In the genomic region with DNA sequence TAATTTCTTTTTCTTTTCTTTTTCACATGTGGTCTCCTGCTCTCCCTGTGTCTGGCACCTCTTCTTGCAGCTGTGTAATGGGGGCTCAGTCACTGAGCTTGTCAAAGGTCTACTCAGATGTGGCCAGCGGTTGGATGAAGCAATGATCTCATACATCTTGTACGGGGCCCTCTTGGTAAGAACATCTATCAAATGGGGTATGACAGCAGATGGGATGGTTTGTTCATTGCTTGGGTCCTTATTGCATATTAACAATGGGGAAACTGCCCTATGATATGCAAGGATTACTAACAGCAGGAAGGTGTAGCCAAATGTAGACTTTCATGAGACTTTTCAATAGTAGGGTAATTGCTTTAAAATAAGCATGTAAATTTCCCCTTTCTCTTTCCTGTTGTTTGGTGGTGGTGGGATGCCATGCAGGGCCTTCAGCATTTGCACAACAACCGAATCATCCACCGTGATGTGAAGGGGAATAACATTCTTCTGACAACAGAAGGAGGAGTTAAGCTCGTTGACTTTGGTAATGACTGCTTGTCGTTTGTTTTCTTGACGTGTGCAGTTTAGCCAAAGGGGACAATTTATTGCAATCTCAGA, we compare ENCODE assay signal across 23 cellular contexts. TPM values are rescaled to one million over a fixed set of nuclear protein-coding genes. Genes with fewer than 3 reads are reported as not detected.
DNase-seq lines count a peak whose midpoint lies in the region; ATAC-seq, FAIRE-seq and TF ChIP-seq lines count a peak whose summit lies in the region.
"Had no signal": no experiment of that assay in that cellular context is flagged by ENCODE, and none has a peak within 500 bp of the region (broad histone marks: within the 10 kb centered on the region; RNA-seq: fewer than 3 reads in every experiment).

No MANE protein-coding gene starts in this region.

- peak overlapping the region; percentile 71 for H3K4me2 ChIP-seq in GM12878 (ENCODE audit: control insufficient read depth, insufficient read depth)
- no peak overlapping the region for H3K4me2 ChIP-seq in mesenchymal stem cell (ENCODE audit: low read length, poor library complexity, severe bottlenecking)

- no peak overlapping the region for H3K4ac ChIP-seq in mesenchymal stem cell (ENCODE audit: low read depth in 1 of 2, low read length in 2 of 2)

- H3K4me1 ChIP-seq in GM12878 (ENCODE audit: control insufficient read depth, insufficient read depth, low read length) (peaks cover 24% of the 10 kb centered on the region), mesenchymal stem cell (ENCODE audit: control insufficient read depth, insufficient read depth, low read depth, low read length) (no peaks in the 10 kb centered on the region)
- H3K4me1 ChIP-seq: Caco-2, testis had no signal

- H3K36me3 Mint-ChIP-seq in activated CD8-positive, alpha-beta T cell treated with anti-CD3 and anti-CD28 coated beads for 36 hours (ENCODE audit: low read depth) = no peaks in the 10 kb centered on the region

- DNase-seq in GM12878 (ENCODE audit: low read depth, low spot score) (peak; percentile 82), mesenchymal stem cell (peak; percentile 33), globus pallidus (ENCODE audit: low spot score) (no peak), ACHN (no peak)
- no peak for DNase-seq in activated CD8-positive, alpha-beta T cell treated with anti-CD3 and anti-CD28 coated beads for 36 hours
- DNase-seq: activated CD4-positive, alpha-beta T cell treated with anti-CD3 and anti-CD28 coated beads for 48 hours; activated CD8-positive, alpha-beta memory T cell treated with anti-CD3 and anti-CD28 coated beads, Interleukin-2, amount 50 U/mL, for 48 hours; activated naive CD4-positive, alpha-beta T cell treated with Interleukin-2 at 50 U/mL for 16 hours; AML-193; aorta; Caco-2; GOT3; kidney; natural killer cell; NCI-H2029; NCI-H526 treated with DMSO at 0.1 percent for 48 hours; small intestine; testis had no signal

- H2AFZ ChIP-seq in GM12878 (ENCODE audit: control insufficient read depth, low read depth, low read length) (peak overlapping the region; percentile 61), mesenchymal stem cell (ENCODE audit: low read depth, low read length) (no peak overlapping the region)

- in situ Hi-C loops in GM12878 (cut with MboI) = no loop called here
- in situ Hi-C loops in ACHN (cut with HindIII; ENCODE audit: low pct_ligation_motif_present, low pct_unique_long_range_greater_than_20kb, low sequenced_read_pairs) = no loop called here

- no peak; the same call in 1 of the 2 replicates for TF ChIP-seq RAD21 in GM12878 (IDR thresholded peaks at IDR 0.05; ENCODE audit: insufficient read depth, low read depth, low read length)

- no peak overlapping the region for H4K8ac ChIP-seq in mesenchymal stem cell (ENCODE audit: low read length)

- TF ChIP-seq POLR2A in GM12878 (IDR thresholded peaks at IDR 0.05; ENCODE audit: low read depth, low read length) = no peak

- FAIRE-seq in GM12878 (lab: Jason Lieb, UNC) = peak; percentile 69
- FAIRE-seq: GM12891, kidney, small intestine had no signal

- H3K9ac ChIP-seq in GM12878 (ENCODE audit: control insufficient read depth, insufficient read depth, low read length) (peak overlapping the region; percentile 1; the same call in 1 of the 2 replicates), mesenchymal stem cell (ENCODE audit: low read length) (no peak overlapping the region)

- H2BK15ac ChIP-seq in mesenchymal stem cell (ENCODE audit: low read depth, poor library complexity, severe bottlenecking) = no peak overlapping the region

- no peak overlapping the region for H4K91ac ChIP-seq in mesenchymal stem cell (ENCODE audit: low read length)

- WGBS in GM12878 (ENCODE audit: insufficient coverage, insufficient replicate concordance, low lambda C conversion rate, missing lambda C conversion rate) = 29% methylated on average over 7 of the region's 7 CpGs
- 29% methylated on average over 7 of the region's 7 CpGs for WGBS in mesenchymal stem cell

- peaks cover 1% of the 10 kb centered on the region for H3K27me3 Mint-ChIP-seq in activated CD8-positive, alpha-beta T cell treated with anti-CD3 and anti-CD28 coated beads for 36 hours

- H2BK12ac ChIP-seq in mesenchymal stem cell (ENCODE audit: low read length in 2 of 2) = no peak overlapping the region

- peak; percentile 47 for ATAC-seq in GM18873 (IDR thresholded peaks at IDR 0.05; ENCODE audit: low FRiP score, unreplicated experiment)
- peak; percentile 54 for ATAC-seq in HG03520 (IDR thresholded peaks at IDR 0.05; ENCODE audit: unreplicated experiment)
- peak; percentile 80 for ATAC-seq in GM12878
- no peak for ATAC-seq in activated CD8-positive, alpha-beta T cell treated with anti-CD3 and anti-CD28 coated beads for 36 hours
- ATAC-seq: natural killer cell had no signal

- 0 out of 4 replicates have a peak, but pooled peaks of 1 of the 2 experiments have one; percentile 6 for TF ChIP-seq EP300 in GM12878 (IDR thresholded peaks at IDR 0.05; ENCODE audit: borderline replicate concordance in 1 of 2, control insufficient read depth in 1 of 2, low read depth in 2 of 2, low read length in 2 of 2)

- intact Hi-C loops in GM12878 (cut with micrococcal nuclease; ENCODE audit: unreplicated experiment) = loop anchor here (1.0 to 10.0 kb wide), 3 partner anchors 36 to 120 kb away; a partner anchor contains a TSS
- intact Hi-C loops in activated CD8-positive, alpha-beta T cell treated with anti-CD3 and anti-CD28 coated beads for 36 hours (cut with micrococcal nuclease) = no loop called here

- peak overlapping the region; percentile 14; the same call in 1 of the 2 replicates for H3K4me3 ChIP-seq in GM12878
- H3K4me3 ChIP-seq in mesenchymal stem cell (ENCODE audit: insufficient read depth in 1 of 2, low read depth in 1 of 2, low read length in 2 of 2) = no peak overlapping the region
- H3K4me3 ChIP-seq: testis had no signal

- H3K27ac ChIP-seq in GM12878 (ENCODE audit: control insufficient read depth, insufficient read depth) (peak overlapping the region; percentile 43), mesenchymal stem cell (ENCODE audit: low read length, poor library complexity, severe bottlenecking) (no peak overlapping the region)
- H3K27ac ChIP-seq: testis had no signal

- H3K27ac Mint-ChIP-seq in activated CD8-positive, alpha-beta T cell treated with anti-CD3 and anti-CD28 coated beads for 36 hours = no peak overlapping the region
- H3K27ac Mint-ChIP-seq: natural killer cell had no signal

- H3K9me3 ChIP-seq in GM12878 (replicated peaks; ENCODE audit: control insufficient read depth, insufficient read depth, low read length) = no peaks in the 10 kb centered on the region
- peaks cover 9% of the 10 kb centered on the region for H3K9me3 ChIP-seq in mesenchymal stem cell (ENCODE audit: control insufficient read depth, low read length)
- H3K9me3 ChIP-seq: testis had no signal

- no peaks in the 10 kb centered on the region for H3K4me1 Mint-ChIP-seq in activated CD8-positive, alpha-beta T cell treated with anti-CD3 and anti-CD28 coated beads for 36 hours (ENCODE audit: low read depth)

- POLR2A ChIA-PET in GM12878 (lab: Charles Lee) = interaction anchor here (1.1 to 2.0 kb wide), 6 partner anchors 8 to 58 kb away, joined by 3 to 18 read pairs (median 5); a partner anchor contains a TSS
- POLR2A ChIA-PET in activated CD8-positive, alpha-beta T cell treated with anti-CD3 and anti-CD28 coated beads for 36 hours (lab: Charles Lee) = no interaction called here

- RAD21 ChIA-PET in GM12878 (lab: Charles Lee; ENCODE audit: unreplicated experiment) = interaction anchor here (0.5 to 3.1 kb wide), 14 partner anchors 10 to 150 kb away, joined by 3 to 20 read pairs (median 4); a partner anchor contains a TSS

- H3K27me3 ChIP-seq in GM12878 (replicated peaks in 1 of 2; ENCODE audit: control insufficient read depth in 2 of 2, insufficient read depth in 2 of 2, low read length in 1 of 2) (no peaks in the 10 kb centered on the region), mesenchymal stem cell (ENCODE audit: control insufficient read depth in 1 of 2, insufficient read depth in 1 of 2, low read length in 2 of 2) (no peaks in the 10 kb centered on the region)
- H3K27me3 ChIP-seq: testis had no signal

- CTCF ChIA-PET in GM12878 (lab: Yijun Ruan, JAX) = interaction anchor here (0.5 to 1.6 kb wide), 7 partner anchors 13 to 72 kb away, joined by 3 to 7 read pairs (median 4); no protein-coding TSS in a partner anchor
- CTCF ChIA-PET in activated CD8-positive, alpha-beta T cell treated with anti-CD3 and anti-CD28 coated beads for 36 hours (lab: Charles Lee) = no interaction called here

- H3K23ac ChIP-seq in mesenchymal stem cell (ENCODE audit: low read length in 2 of 2) = no peak overlapping the region

- no peak for TF ChIP-seq CTCF in GM12878 (IDR thresholded peaks at IDR 0.05 in 2 of 3, conservative IDR thresholded peaks at IDR 0.05 in 1 of 3; ENCODE audit: control insufficient read depth in 2 of 3, extremely low read depth in 1 of 3, insufficient read depth in 1 of 3, low read depth in 3 of 3, low read length in 3 of 3)
- no peak for TF ChIP-seq CTCF in activated CD8-positive, alpha-beta T cell treated with anti-CD3 and anti-CD28 coated beads for 36 hours (IDR thresholded peaks at IDR 0.05)

- no TSS peak for BruUV-seq in GM12878 (replicated peaks; lab: Mats Ljungman, UMichigan)

- SMC1A ChIA-PET in GM12878 (lab: Charles Lee; ENCODE audit: uncharacterized antibody, unreplicated experiment) = interaction anchor here (1.0 to 4.6 kb wide), 16 partner anchors 8 to 313 kb away, joined by 3 to 40 read pairs (median 4); a partner anchor contains a TSS

- H3K79me1 ChIP-seq in mesenchymal stem cell (replicated peaks; ENCODE audit: low read length, poor library complexity, severe bottlenecking) = no peaks in the 10 kb centered on the region

- no peak overlapping the region for H2BK5ac ChIP-seq in mesenchymal stem cell (ENCODE audit: low read depth, low read length, poor library complexity, severe bottlenecking)

- no peak overlapping the region for H3K4me3 Mint-ChIP-seq in activated CD8-positive, alpha-beta T cell treated with anti-CD3 and anti-CD28 coated beads for 36 hours
- H3K4me3 Mint-ChIP-seq: natural killer cell had no signal

- H3K36me3 ChIP-seq in GM12878 (ENCODE audit: control insufficient read depth in 2 of 2, insufficient read depth in 2 of 2, low read length in 1 of 2) (no peaks in the 10 kb centered on the region), mesenchymal stem cell (ENCODE audit: control insufficient read depth in 1 of 2, insufficient read depth in 2 of 2, low read depth in 1 of 2, low read length in 2 of 2) (no peaks in the 10 kb centered on the region)

- no peaks in the 10 kb centered on the region for H3K79me2 ChIP-seq in GM12878 (ENCODE audit: control insufficient read depth, insufficient read depth, low read length)

- H3K9me3 Mint-ChIP-seq in activated CD8-positive, alpha-beta T cell treated with anti-CD3 and anti-CD28 coated beads for 36 hours = no peaks in the 10 kb centered on the region

- H4K20me1 ChIP-seq in GM12878 (ENCODE audit: control insufficient read depth, insufficient read depth) = no peaks in the 10 kb centered on the region

- no peak overlapping the region for H3K14ac ChIP-seq in mesenchymal stem cell (ENCODE audit: low read length in 2 of 2)

- no peak overlapping the region for H2AK5ac ChIP-seq in mesenchymal stem cell (ENCODE audit: low read length, severe bottlenecking)

- H2BK120ac ChIP-seq in mesenchymal stem cell (ENCODE audit: low read depth, low read length) = no peak overlapping the region

- H3K18ac ChIP-seq in mesenchymal stem cell (ENCODE audit: low read depth in 1 of 2, low read length in 2 of 2) = peak overlapping the region; percentile 4 to 11

RNA-seq across cellular contexts. Expression of a gene that starts 36.5 kb away (rescaled TPM):
- total RNA-seq in GM12878 (2013; cell fraction: nucleolus; rRNA removed) = 98.1 and 104 TPM in 2 replicates
- total RNA-seq in GM12878 (2014; rRNA removed) (2.9 and 3.9 TPM in 2 replicates), GM12878 (2014; rRNA removed; fragmentation: Illumina TruSeq; extraction: Trizol) (2.8 and 2.9 TPM in 2 replicates), GM12878 (2021) (2.3 and 2.6 TPM in 2 replicates)
- polyA plus RNA-seq in GM12878 (2011; ENCODE audit: low read depth) = 1.3 TPM
- polyA plus RNA-seq in GM12878 (2011; rRNA removed) (7.1 and 8.3 TPM in 2 replicates), GM12878 (2014; fragmentation: Illumina TruSeq; extraction: Trizol) (2.1 and 2.4 TPM in 2 replicates), GM12878 (2014; fragmentation: Nextera tagmentation; extraction: Ambion mirVana) (1 to 10 TPM; 1.1 to 1.2 TPM), GM12878 (2014; rRNA removed) (1.3 TPM in 2 replicates), GM12878 (2016; fragmentation: Nextera tagmentation; extraction: Ambion mirVana) (1 to 10 TPM; 1.6 to 2.2 TPM)
- polyA plus RNA-seq in GM12878 (2011; cell fraction: cytosol; rRNA removed) = 4.8 and 5.4 TPM in 2 replicates
- polyA plus RNA-seq in GM12878 (2011; cell fraction: nucleus; rRNA removed) = 6.1 and 6.6 TPM in 2 replicates
- 1.7 and 2.3 TPM in 2 replicates for polyA plus RNA-seq in GM12878 (2012)
- polyA minus RNA-seq in GM12878 (2011; rRNA and poly(A)+ RNA removed) = 24.1 and 26.5 TPM in 2 replicates
- 2.4 and 4.1 TPM in 2 replicates for polyA minus RNA-seq in GM12878 (2011; cell fraction: cytosol; rRNA and poly(A)+ RNA removed)
- 30.9 and 46.5 TPM in 2 replicates for polyA minus RNA-seq in GM12878 (2011; cell fraction: nucleus; rRNA and poly(A)+ RNA removed)
- 0.08 TPM for polyA plus RNA-seq in mesenchymal stem cell (2013, experiment 1 of 2)
- polyA plus RNA-seq in mesenchymal stem cell (2013, experiment 2 of 2) = 0.11 TPM
- under 1 TPM; 0.09 to 0.20 TPM for total RNA-seq in activated CD8-positive, alpha-beta T cell treated with anti-CD3 and anti-CD28 coated beads for 36 hours
- total RNA-seq: HT1080, MCF 10A had no signal

Comparison
In these comparisons a context has a peak if more than half of its experiments do, and no peak if none do; other contexts are left out.
1. DNase-seq: peak in GM12878 (single experiment) and mesenchymal stem cell (single experiment); none in globus pallidus (single experiment), ACHN (single experiment) and activated CD8-positive, alpha-beta T cell treated with anti-CD3 and anti-CD28 coated beads for 36 hours (single experiment).